21 cellular contexts compared by ENCODE assay signal in the genomic region with DNA sequence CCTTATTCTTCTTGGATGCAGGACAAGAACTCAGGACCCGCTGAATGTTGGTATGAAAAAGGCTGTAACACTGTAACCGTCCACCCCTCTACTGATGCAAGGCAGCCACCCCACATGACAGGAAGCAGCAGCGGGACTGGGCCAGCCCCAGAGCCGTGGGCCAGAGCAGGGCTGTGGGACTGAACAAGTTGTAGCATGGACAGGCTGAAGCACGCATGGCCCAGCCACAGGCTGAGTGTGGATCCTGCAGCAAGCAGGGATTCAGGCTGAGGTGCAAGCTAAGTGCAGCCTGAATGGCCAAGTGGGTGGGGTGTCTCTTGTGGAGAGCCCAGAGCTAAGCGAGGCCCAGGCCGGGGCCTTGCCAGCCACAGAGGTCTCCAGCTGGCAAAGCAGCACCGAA.
DNase-seq lines count a peak whose midpoint lies in the region; ATAC-seq, FAIRE-seq and TF ChIP-seq lines count a peak whose summit lies in the region.
"Had no signal": no experiment of that assay in that cellular context is flagged by ENCODE, and none has a peak within 500 bp of the region (broad histone marks: within the 10 kb centered on the region; RNA-seq: fewer than 3 reads in every experiment).

No MANE protein-coding gene starts in this region.

- H3K27me3 ChIP-seq in H1 (replicated peaks in 1 of 4; ENCODE audit: control insufficient read depth in 3 of 4, extremely low read depth in 1 of 4, insufficient read depth in 3 of 4, low read length in 3 of 4) (no peaks in the 10 kb centered on the region), psoas muscle (ENCODE audit: insufficient read depth in 3 of 3, low read length in 2 of 3) (no peaks in the 10 kb centered on the region)
- H3K27me3 ChIP-seq: BE2C had no signal

- H2AFZ ChIP-seq in H1 (ENCODE audit: low read length) = no peak overlapping the region

- no peak for FAIRE-seq in H1 (lab: Jason Lieb, UNC)
- no peak for FAIRE-seq in kidney (lab: Jason Lieb, UNC)
- FAIRE-seq: A204.1, GM12878, GM19239 had no signal

- no peak overlapping the region for H3K18ac ChIP-seq in H1 (ENCODE audit: extremely low read depth, low read length)

- TF ChIP-seq POLR2A in H1 (IDR thresholded peaks at IDR 0.05; ENCODE audit: control extremely low read depth in 1 of 2, low read depth in 2 of 2, low read length in 2 of 2) = no peak

- H2BK20ac ChIP-seq in H1 (ENCODE audit: low read length) = no peak overlapping the region

- no peak for ATAC-seq in psoas muscle
- no peak for ATAC-seq in HG02759 (IDR thresholded peaks at IDR 0.05; ENCODE audit: unreplicated experiment)
- ATAC-seq: GM12878 had no signal

- H3K36me3 ChIP-seq in H1 (ENCODE audit: control insufficient read depth in 2 of 4, insufficient read depth in 4 of 4, low read length in 3 of 4) (no peaks in the 10 kb centered on the region), kidney (ENCODE audit: control insufficient read depth in 1 of 2, insufficient read depth in 2 of 2, low read length in 2 of 2) (no peaks in the 10 kb centered on the region), psoas muscle (ENCODE audit: insufficient read depth in 1 of 2, low read depth in 1 of 2) (no peaks in the 10 kb centered on the region)
- H3K36me3 ChIP-seq: BE2C, HAP-1 had no signal

- TF ChIP-seq RAD21 in H1 (IDR thresholded peaks at IDR 0.05 in 1 of 2, conservative IDR thresholded peaks at IDR 0.05 in 1 of 2; ENCODE audit: low read depth in 2 of 2, low read length in 2 of 2) = no peak

- H3K4ac ChIP-seq in H1 (replicated peaks; ENCODE audit: insufficient read length, low read depth, low read length) = no peak overlapping the region

- H3K4me3 ChIP-seq in H1 (ENCODE audit: extremely low read depth in 1 of 4, insufficient read depth in 2 of 4, low read depth in 3 of 4, low read length in 4 of 4) = no peak overlapping the region
- H3K4me3 ChIP-seq in kidney (ENCODE audit: low read length in 2 of 2) = no peak overlapping the region
- no peak overlapping the region for H3K4me3 ChIP-seq in psoas muscle
- H3K4me3 ChIP-seq: GM12878, HAP-1 had no signal

- CTCF ChIA-PET in H1 (lab: Charles Lee; ENCODE audit: partially characterized antibody) = no interaction called here

- H3K56ac ChIP-seq in H1 (replicated peaks; ENCODE audit: insufficient read length, low read depth, low read length) = no peak overlapping the region

- POLR2A ChIA-PET in H1 (lab: Charles Lee; ENCODE audit: partially characterized antibody) = no interaction called here

- no peak overlapping the region for H2BK5ac ChIP-seq in H1 (ENCODE audit: low read depth, low read length)

- H3K79me1 ChIP-seq in H1 (ENCODE audit: low read depth, low read length) = no peaks in the 10 kb centered on the region

- no peak overlapping the region for H3K23ac ChIP-seq in H1 (ENCODE audit: insufficient read length)

- H4K8ac ChIP-seq in H1 (ENCODE audit: extremely low read depth, insufficient read depth, low read length) = no peak overlapping the region

- no peak for TF ChIP-seq EP300 in H1 (IDR thresholded peaks at IDR 0.05; ENCODE audit: borderline replicate concordance in 1 of 2, low read depth in 2 of 2, low read length in 2 of 2)

- no peak overlapping the region for H2AK5ac ChIP-seq in H1 (ENCODE audit: low read depth, low read length)

- no peak overlapping the region for H2BK12ac ChIP-seq in H1 (ENCODE audit: low read depth, low read length)

- H2BK15ac ChIP-seq in H1 (ENCODE audit: low read length) = 0 out of 2 replicates have a peak overlapping the region, but pooled peaks have one; percentile 41

- no peaks in the 10 kb centered on the region for H3K79me2 ChIP-seq in H1 (ENCODE audit: control insufficient read depth in 1 of 2, insufficient read depth in 2 of 2, low read length in 2 of 2)

- no peak for TF ChIP-seq CTCF in H1 (IDR thresholded peaks at IDR 0.05; ENCODE audit: control extremely low read depth in 1 of 3, insufficient read depth in 1 of 3, low read depth in 1 of 3, low read length in 3 of 3)
- TF ChIP-seq CTCF in kidney (IDR thresholded peaks at IDR 0.05; ENCODE audit: borderline replicate concordance, extremely low read depth, insufficient read depth) = no peak
- TF ChIP-seq CTCF in psoas muscle (IDR thresholded peaks at IDR 0.05) = no peak

- H3K14ac ChIP-seq in H1 (ENCODE audit: insufficient read length) = no peak overlapping the region

- H3K27ac ChIP-seq in H1 (ENCODE audit: low read depth, low read length) = no peak overlapping the region
- no peak overlapping the region for H3K27ac ChIP-seq in kidney (ENCODE audit: low read depth in 2 of 2, low read length in 2 of 2)
- H3K27ac ChIP-seq in psoas muscle = no peak overlapping the region

- H4K20me1 ChIP-seq in H1 (replicated peaks in 1 of 2; ENCODE audit: control insufficient read depth in 1 of 2, insufficient read depth in 2 of 2, low read length in 2 of 2) = no peaks in the 10 kb centered on the region

- no peak overlapping the region for H3K9ac ChIP-seq in H1 (replicated peaks in 1 of 4; ENCODE audit: extremely low read depth in 1 of 4, low read depth in 3 of 4, low read length in 3 of 4)
- no peak overlapping the region for H3K9ac ChIP-seq in kidney (ENCODE audit: low read length in 2 of 2)

- H4K91ac ChIP-seq in H1 (replicated peaks; ENCODE audit: insufficient read length, low read length) = no peak overlapping the region

- no peak overlapping the region for H4K5ac ChIP-seq in H1 (ENCODE audit: insufficient read length, low read depth, low read length)

- H2BK120ac ChIP-seq in H1 (replicated peaks; ENCODE audit: low read depth, low read length) = no peak overlapping the region

- no peak overlapping the region for H3K4me2 ChIP-seq in H1 (ENCODE audit: insufficient read depth in 1 of 2, low read depth in 2 of 2, low read length in 2 of 2)

- no peaks in the 10 kb centered on the region for H3K4me1 ChIP-seq in H1 (replicated peaks in 1 of 4; ENCODE audit: control insufficient read depth in 3 of 4, insufficient read depth in 4 of 4, low read length in 3 of 4)
- H3K4me1 ChIP-seq in kidney (ENCODE audit: control insufficient read depth in 1 of 2, insufficient read depth in 1 of 2, low read depth in 1 of 2, low read length in 2 of 2) = no peaks in the 10 kb centered on the region
- H3K4me1 ChIP-seq in psoas muscle = no peaks in the 10 kb centered on the region
- H3K4me1 ChIP-seq: BE2C had no signal

- DNase-seq in H1 (ENCODE audit: low read depth in 1 of 2, low spot score in 2 of 2) (no peak), kidney (peak; percentile 41), psoas muscle (peak; percentile 9 to 31), NCI-H146 treated with DMSO at 0.1 percent for 48 hours (lab: John Stamatoyannopoulos, UW; ENCODE audit: unreplicated experiment) (no peak), occipital lobe (lab: John Stamatoyannopoulos, UW) (no peak)
- DNase-seq in activated naive CD4-positive, alpha-beta T cell treated with anti-CD3 and anti-CD28 coated beads, Interleukin-2, amount 50 U/mL, for 16 hours = no peak
- DNase-seq: ACHN; BE2C; C1 segment of cervical spinal cord; CD4-positive, CD25-positive, alpha-beta regulatory T cell; CD8-positive, alpha-beta memory T cell; COR-L47; DMS 273 treated with DMSO at 0.1 percent for 48 hours; DMS53; DND-41; EL had no signal

- 97% methylated on average over 8 of the region's 8 CpGs; no CpG with 5 or more reads in 1 of the 2 experiments for WGBS in H1 (ENCODE audit: extremely low coverage in 1 of 2, insufficient coverage in 1 of 2, insufficient read length in 1 of 2, insufficient replicate concordance in 2 of 2, low coverage in 1 of 2, low lambda C conversion rate in 2 of 2, missing lambda C conversion rate in 1 of 2), 2 experiments
- WGBS in psoas muscle, 3 donors = 88 to 94% (median 89%) methylated on average over 8 of the region's 8 CpGs

- no peaks in the 10 kb centered on the region for H3K23me2 ChIP-seq in H1 (ENCODE audit: low read depth, low read length)

- intact Hi-C loops in kidney (cut with DNase I) = no loop called here
- intact Hi-C loops in psoas muscle (cut with DNase I) = no loop called here

- H3K9me3 ChIP-seq in H1 (ENCODE audit: insufficient read depth in 2 of 2, low read depth in 1 of 2, low read length in 1 of 2) = no peaks in the 10 kb centered on the region
- no peaks in the 10 kb centered on the region for H3K9me3 ChIP-seq in kidney (ENCODE audit: control insufficient read depth in 1 of 2, low read length in 2 of 2)
- no peaks in the 10 kb centered on the region for H3K9me3 ChIP-seq in psoas muscle
- H3K9me3 ChIP-seq: BE2C, HAP-1 had no signal

TF ChIP-seq in H1, 55 proteins besides CTCF, POLR2A, EP300 and RAD21 (continues in another document):
- TF ChIP-seq KDM4A (IDR thresholded peaks at IDR 0.05; ENCODE audit: low read depth, low read length, severe bottlenecking) (no peak), SP4 (IDR thresholded peaks at IDR 0.05; ENCODE audit: low read length) (no peak), BACH1 (IDR thresholded peaks at IDR 0.05; ENCODE audit: low read length) (no peak), TAF7 (optimal IDR thresholded peaks at IDR 0.05; ENCODE audit: borderline replicate concordance, low read depth, low read length) (no peak), TBP (IDR thresholded peaks at IDR 0.05; ENCODE audit: low read depth, low read length) (no peak), HDAC6 (IDR thresholded peaks at IDR 0.05; ENCODE audit: low read depth, low read length) (no peak), POU5F1 (IDR thresholded peaks at IDR 0.05; ENCODE audit: low read depth, low read length) (no peak)

Comparison
In these comparisons a context has a peak if more than half of its experiments do, and no peak if none do; other contexts are left out.
1. DNase-seq: peak in kidney (single experiment) and psoas muscle (2 of 2); none in H1 (0 of 2), activated naive CD4-positive, alpha-beta T cell treated with anti-CD3 and anti-CD28 coated beads, Interleukin-2, amount 50 U/mL, for 16 hours (single experiment), NCI-H146 treated with DMSO at 0.1 percent for 48 hours (single experiment) and occipital lobe (single experiment).